In the genomic region with DNA sequence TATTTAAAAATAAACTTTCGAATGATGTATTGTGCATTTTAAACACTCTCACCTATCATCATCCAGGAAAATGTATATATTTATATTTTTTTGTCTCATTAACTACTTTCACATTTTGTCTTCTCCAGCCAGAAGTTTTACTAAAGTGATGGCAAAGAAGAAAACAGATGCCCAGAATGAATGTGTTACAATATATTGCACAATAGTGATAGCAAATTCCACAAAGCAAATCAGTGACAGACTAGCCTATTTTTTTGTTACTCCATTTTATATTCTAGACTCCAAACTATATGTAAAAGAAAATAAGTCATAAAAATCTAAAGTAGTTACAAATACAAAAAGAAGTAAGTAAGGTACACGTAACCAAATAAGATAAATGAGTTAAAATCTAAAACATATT, we compare ENCODE assay signal across 22 cellular contexts.
"Had no signal": no experiment of that assay in that cellular context is flagged by ENCODE, and none has a peak within 500 bp of the region (broad histone marks: within the 10 kb centered on the region; RNA-seq: fewer than 3 reads in every experiment).

No MANE protein-coding gene starts in this region.

- DNase-seq: cortex of kidney; effector memory CD8-positive, alpha-beta T cell; gastrocnemius medialis; head of caudate nucleus; left ventricle myocardium superior; lower lobe of right lung; naive thymus-derived CD4-positive, alpha-beta T cell; stimulated activated CD4-positive, alpha-beta T cell treated with anti-CD3 and anti-CD28 coated beads, Interleukin-2, amount 100 ng/mL, for 24 hours; stimulated activated CD4-positive, alpha-beta T cell treated with anti-CD3 and anti-CD28 coated beads, Interleukin-4, amount 100 ng/mL, for 4 hours; stimulated activated naive CD8-positive, alpha-beta T cell treated with anti-CD3 and anti-CD28 coated beads, Interleukin-15, Interleukin-2, amounts not matched to agents 100 U/mL and 50 U/mL, for 24 hours; substantia nigra; testis; upper lobe of left lung had no signal

- H2AFZ ChIP-seq: parathyroid adenoma had no signal

- H3K27me3 ChIP-seq: gastrocnemius medialis, neural progenitor cell, testis, tibial nerve, upper lobe of left lung had no signal

- ATAC-seq: effector memory CD8-positive, alpha-beta T cell; gastrocnemius medialis; lower lobe of right lung; naive thymus-derived CD4-positive, alpha-beta T cell; sciatic nerve; stimulated activated memory B cell treated with anti-CD40 and anti-IgM and Interleukin-4, amounts not matched to agents 10 μg/mL and 1 μg/mL and 100 μg/mL, for 72 hours; stimulated activated naive CD8-positive, alpha-beta T cell treated with anti-CD3 and anti-CD28 coated beads, Interleukin-15, Interleukin-2, amounts not matched to agents 100 U/mL and 50 U/mL, for 24 hours had no signal

- H3K4me2 ChIP-seq: neural progenitor cell had no signal

- H3K79me2 ChIP-seq: parathyroid adenoma had no signal

- H3K9ac ChIP-seq: neural progenitor cell, parathyroid adenoma had no signal

- H3K9me3 ChIP-seq: gastrocnemius medialis, lower lobe of right lung, testis, tibial nerve, upper lobe of left lung had no signal

- H3K27me3 Mint-ChIP-seq: effector memory CD8-positive, alpha-beta T cell; naive thymus-derived CD4-positive, alpha-beta T cell; progenitor cell of endocrine pancreas; stimulated activated memory B cell treated with anti-CD40 and anti-IgM and Interleukin-4, amounts not matched to agents 10 μg/mL and 1 μg/mL and 100 μg/mL, for 72 hours had no signal

- H3K9me3 Mint-ChIP-seq: nephron, neural progenitor cell had no signal

- H3K27ac ChIP-seq: gastrocnemius medialis, lower lobe of right lung, neural progenitor cell, parathyroid adenoma, testis, tibial nerve, upper lobe of left lung had no signal

- H3K4me3 ChIP-seq: gastrocnemius medialis, lower lobe of right lung, neural progenitor cell, testis, tibial nerve, upper lobe of left lung had no signal

- H3K4me3 Mint-ChIP-seq: effector memory CD8-positive, alpha-beta T cell; naive thymus-derived CD4-positive, alpha-beta T cell; nephron; neural progenitor cell; stimulated activated memory B cell treated with anti-CD40 and anti-IgM and Interleukin-4, amounts not matched to agents 10 μg/mL and 1 μg/mL and 100 μg/mL, for 72 hours had no signal

- FAIRE-seq: keratinocyte, urothelium cell line had no signal

- H3K36me3 ChIP-seq: gastrocnemius medialis, lower lobe of right lung, neural progenitor cell, tibial nerve, upper lobe of left lung had no signal

- H3K4me1 Mint-ChIP-seq: naive thymus-derived CD4-positive, alpha-beta T cell; stimulated activated memory B cell treated with anti-CD40 and anti-IgM and Interleukin-4, amounts not matched to agents 10 μg/mL and 1 μg/mL and 100 μg/mL, for 72 hours had no signal

- H3K4me1 ChIP-seq: gastrocnemius medialis, lower lobe of right lung, neural progenitor cell, parathyroid adenoma, testis, tibial nerve, upper lobe of left lung had no signal

- H3K36me3 Mint-ChIP-seq: naive thymus-derived CD4-positive, alpha-beta T cell; neural progenitor cell; stimulated activated memory B cell treated with anti-CD40 and anti-IgM and Interleukin-4, amounts not matched to agents 10 μg/mL and 1 μg/mL and 100 μg/mL, for 72 hours had no signal

- H3K27ac Mint-ChIP-seq: effector memory CD8-positive, alpha-beta T cell; naive thymus-derived CD4-positive, alpha-beta T cell; neural progenitor cell; progenitor cell of endocrine pancreas; stimulated activated memory B cell treated with anti-CD40 and anti-IgM and Interleukin-4, amounts not matched to agents 10 μg/mL and 1 μg/mL and 100 μg/mL, for 72 hours had no signal
